Comparison of ENCODE assay signal across 30 cellular contexts in the genomic region with DNA sequence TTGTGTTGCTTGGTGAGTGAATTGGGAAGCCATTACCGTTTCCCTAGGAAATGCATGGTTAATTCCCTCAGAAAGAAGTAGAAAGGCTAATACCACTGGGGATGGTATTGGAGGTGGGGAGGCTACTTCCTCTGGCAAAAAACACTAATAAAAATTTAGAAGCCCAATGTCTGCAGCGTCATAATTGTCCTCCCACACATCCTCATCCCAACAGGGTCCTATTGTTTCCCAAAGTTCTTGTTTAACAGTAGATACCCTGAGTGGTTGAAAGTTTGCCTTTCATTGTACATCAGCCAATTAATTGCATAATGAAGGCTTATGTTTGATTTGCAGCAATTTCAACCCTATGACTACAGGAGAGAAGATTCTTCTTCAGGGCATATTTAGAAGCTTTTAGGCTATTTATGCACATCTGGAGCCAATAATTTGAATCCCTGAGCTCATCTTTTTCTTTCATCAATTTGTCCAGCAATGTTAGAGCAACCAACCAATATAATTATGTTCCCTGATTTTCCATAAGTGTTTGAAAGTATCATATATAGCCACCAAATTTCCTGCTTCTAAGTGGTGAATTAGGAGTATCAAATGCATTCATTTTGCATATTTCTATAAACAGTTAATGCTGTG.
"Had no signal": no experiment of that assay in that cellular context is flagged by ENCODE, and none has a peak within 500 bp of the region (broad histone marks: within the 10 kb centered on the region; RNA-seq: fewer than 3 reads in every experiment).

No MANE protein-coding gene starts in this region.

- H3K27me3 ChIP-seq: breast epithelium, cardiac muscle cell, colonic mucosa, esophagus squamous epithelium had no signal

- FAIRE-seq: endometrium, endothelial cell of umbilical vein, frontal cortex had no signal

- DNase-seq: activated B cell treated with CpG ODN at 0.5 μM for 24 hours; activated CD4-positive, alpha-beta T cell treated with anti-CD3 and anti-CD28 coated beads for 48 hours; activated CD4-positive, alpha-beta T cell treated with anti-CD3 and anti-CD28 coated beads, Interleukin-2, amount 50 U/mL, for 1 hour; activated CD4-positive, alpha-beta T cell treated with anti-CD3 and anti-CD28 coated beads, Interleukin-2, amount 50 U/mL, for 48 hours; activated CD8-positive, alpha-beta memory T cell treated with anti-CD3 and anti-CD28 coated beads for 24 hours; activated CD8-positive, alpha-beta T cell treated with anti-CD3 and anti-CD28 coated beads for 36 hours; activated effector memory CD4-positive, alpha-beta T cell treated with Interleukin-2 at 50 U/mL for 16 hours; activated gamma-delta T cell treated with Interleukin-2 at 50 U/mL for 16 hours; activated naive CD4-positive, alpha-beta T cell treated with anti-CD3 and anti-CD28 coated beads, Interleukin-2, amount 50 U/mL, for 16 hours; activated naive CD4-positive, alpha-beta T cell treated with Interleukin-2 at 50 U/mL for 16 hours; activated T-cell treated with anti-CD3 and anti-CD28 coated beads, Interleukin-2, amount 50 U/mL, for 4 hours; amniotic stem cell; aorta; central memory CD4-positive, alpha-beta T cell; cerebellar nuclear complex; colonic mucosa; effector CD8-positive, alpha-beta T cell; esophagus squamous epithelium; head of caudate nucleus; T-helper 17 cell; T1000; WERI-Rb-1 had no signal

- H3K27ac ChIP-seq: breast epithelium, cardiac muscle cell, colonic mucosa, epithelial cell of prostate, esophagus squamous epithelium, WERI-Rb-1 had no signal

- H3K36me3 ChIP-seq: breast epithelium, cardiac muscle cell, colonic mucosa, esophagus squamous epithelium, WERI-Rb-1 had no signal

- H3K4me3 ChIP-seq: breast epithelium, cardiac muscle cell, colonic mucosa, esophagus squamous epithelium had no signal

- ATAC-seq: activated CD4-positive, CD25-positive, alpha-beta regulatory T cell treated with anti-CD3 and anti-CD28 coated beads, Interleukin-2, amount 50 U/mL, for 24 hours; activated CD8-positive, alpha-beta T cell treated with anti-CD3 and anti-CD28 coated beads for 36 hours; activated T-cell treated with anti-CD3 and anti-CD28 coated beads, Interleukin-2, amount 50 U/mL, for 4 hours; activated T-helper 17 cell treated with anti-CD3 and anti-CD28 coated beads, Interleukin-2, amount 50 U/mL, for 72 hours; T-helper 17 cell had no signal

- H3K9me3 ChIP-seq: breast epithelium, colonic mucosa, esophagus squamous epithelium had no signal

- H3K4me1 ChIP-seq: breast epithelium, colonic mucosa, esophagus squamous epithelium had no signal
